12 cellular contexts compared by ENCODE assay signal in the genomic region with DNA sequence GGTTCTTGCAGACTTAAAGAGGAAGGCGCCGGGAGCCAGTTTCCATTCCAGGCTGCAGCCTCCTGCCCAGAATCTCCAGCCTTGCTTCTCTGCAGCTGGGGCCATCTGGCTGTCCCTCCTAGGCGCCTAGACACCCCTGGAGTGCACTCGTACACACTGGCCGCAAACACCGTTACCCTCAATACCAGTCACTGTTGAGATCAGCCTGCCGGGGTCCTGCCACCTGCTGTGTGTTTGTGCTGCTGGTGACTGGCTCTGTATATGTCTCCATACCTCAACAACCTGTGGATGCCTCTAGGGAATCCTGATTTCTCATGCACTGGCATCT.
"Had no signal": no experiment of that assay in that cellular context is flagged by ENCODE, and none has a peak within 500 bp of the region (broad histone marks: within the 10 kb centered on the region; RNA-seq: fewer than 3 reads in every experiment).

No MANE protein-coding gene starts in this region.

- H3K27ac ChIP-seq: left lung, psoas muscle, tibial artery, uterus had no signal

- H3K9me3 ChIP-seq: left lung, psoas muscle, tibial artery, uterus had no signal

- H3K4me3 ChIP-seq: left lung, psoas muscle, tibial artery, uterus had no signal

- DNase-seq: activated CD4-positive, alpha-beta T cell treated with anti-CD3 and anti-CD28 coated beads, Interleukin-2, amount 50 U/mL, for 48 hours; cerebellar nuclear complex; cortex of kidney; left lung; midbrain; psoas muscle; right cardiac atrium; stimulated activated CD4-positive, alpha-beta T cell treated with anti-CD3 and anti-CD28 coated beads, Interleukin-2, amount 100 ng/mL, for 24 hours; stimulated activated naive CD8-positive, alpha-beta T cell treated with anti-CD3 and anti-CD28 coated beads, Interleukin-15, Interleukin-2, amounts not matched to agents 100 U/mL and 50 U/mL, for 24 hours; substantia nigra; tibial artery; uterus had no signal

- H3K27me3 ChIP-seq: left lung, uterus had no signal

- ATAC-seq: psoas muscle had no signal

- H3K4me1 ChIP-seq: left lung, psoas muscle, tibial artery, uterus had no signal

- H3K36me3 ChIP-seq: left lung, tibial artery, uterus had no signal
